Comparison of ENCODE assay signal across 11 cellular contexts in the genomic region with DNA sequence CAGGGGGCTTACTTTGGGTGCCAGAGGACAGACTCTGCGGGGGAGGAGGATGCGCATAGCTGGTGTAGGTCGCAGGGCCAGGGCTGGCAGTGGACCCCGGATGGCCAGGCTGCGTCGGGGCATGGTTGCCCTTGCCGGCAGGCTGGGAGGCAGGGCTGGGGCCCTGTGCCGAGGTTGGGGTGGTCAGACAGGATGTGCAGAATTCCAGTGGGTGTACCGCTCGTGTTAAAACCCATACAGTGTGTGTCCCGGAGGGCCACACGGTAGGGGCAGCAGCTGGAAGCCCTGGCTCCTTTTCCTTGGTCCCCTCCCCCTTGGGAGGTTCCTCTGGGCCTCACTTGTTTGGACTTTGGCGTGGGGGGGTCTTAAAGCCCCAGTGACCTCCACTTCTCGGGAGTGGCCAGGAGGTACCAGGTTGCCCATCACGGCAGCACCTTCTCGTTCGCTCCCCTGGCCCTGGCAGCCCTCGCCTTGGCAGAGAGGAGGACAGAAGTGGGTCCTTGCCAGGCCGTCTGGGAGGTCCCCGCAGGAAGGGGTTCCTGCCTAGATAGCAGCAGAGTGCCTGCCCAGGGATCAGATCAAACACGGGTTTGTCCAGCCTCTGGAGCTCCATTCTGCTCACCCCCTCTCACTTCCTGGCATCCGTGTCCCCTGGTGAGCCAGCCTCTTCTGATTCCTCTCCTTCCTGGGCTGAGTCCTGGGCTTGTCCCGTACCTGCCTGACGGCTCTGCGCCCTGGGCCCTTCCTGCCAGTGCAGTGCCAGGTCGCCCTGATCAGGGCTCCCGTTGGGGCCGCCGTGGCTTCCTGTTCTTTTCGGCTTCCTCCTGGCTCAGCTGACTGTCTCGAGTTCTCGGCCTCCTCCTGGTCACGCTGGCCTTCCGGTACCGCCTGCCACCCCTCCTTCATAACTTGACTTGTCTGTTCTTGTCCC. TPM values are rescaled to one million over a fixed set of nuclear protein-coding genes. Genes with fewer than 3 reads are reported as not detected.
DNase-seq lines count a peak whose midpoint lies in the region; ATAC-seq and TF ChIP-seq lines count a peak whose summit lies in the region.
"Had no signal": no experiment of that assay in that cellular context is flagged by ENCODE, and none has a peak within 500 bp of the region (broad histone marks: within the 10 kb centered on the region; RNA-seq: fewer than 3 reads in every experiment).

No MANE protein-coding gene starts in this region.

- TF ChIP-seq CTCF in breast epithelium (IDR thresholded peaks at IDR 0.05) (no peak), liver (IDR thresholded peaks at IDR 0.05; ENCODE audit: low read depth, low read length, missing input control) (no peak)

- peak overlapping the region; percentile 26 to 63 for H3K9ac ChIP-seq in liver (ENCODE audit: low read depth in 1 of 2, low read length in 2 of 2)

- no peak for ATAC-seq in stimulated activated memory B cell treated with anti-CD40 and anti-IgM and Interleukin-4, amounts not matched to agents 10 μg/mL and 1 μg/mL and 100 μg/mL, for 72 hours
- ATAC-seq in HG03196 (IDR thresholded peaks at IDR 0.05; ENCODE audit: unreplicated experiment) (no peak), GM21737 (IDR thresholded peaks at IDR 0.05; ENCODE audit: unreplicated experiment) (no peak)

- peaks cover 12% of the 10 kb centered on the region for H3K9me3 Mint-ChIP-seq in stimulated activated memory B cell treated with anti-CD40 and anti-IgM and Interleukin-4, amounts not matched to agents 10 μg/mL and 1 μg/mL and 100 μg/mL, for 72 hours

- peaks cover 10% of the 10 kb centered on the region for H3K27me3 Mint-ChIP-seq in stimulated activated memory B cell treated with anti-CD40 and anti-IgM and Interleukin-4, amounts not matched to agents 10 μg/mL and 1 μg/mL and 100 μg/mL, for 72 hours

- H3K4me1 Mint-ChIP-seq in stimulated activated memory B cell treated with anti-CD40 and anti-IgM and Interleukin-4, amounts not matched to agents 10 μg/mL and 1 μg/mL and 100 μg/mL, for 72 hours: peaks cover 42% of the 10 kb centered on the region

- DNase-seq in MV-4-11 (lab: John Stamatoyannopoulos, UW) (peak; percentile 20), breast epithelium (ENCODE audit: low spot score in 2 of 2) (peak in 1 of 2 donors; percentile 79), OCI-M2 (lab: John Stamatoyannopoulos, UW; ENCODE audit: unreplicated experiment) (no peak), G401 (ENCODE audit: low spot score) (no peak)
- DNase-seq: cortex of kidney had no signal

- in situ Hi-C loops in G401 (cut with HindIII; ENCODE audit: low sequenced_read_pairs): no loop called here

- H3K36me3 ChIP-seq in breast epithelium (no peaks in the 10 kb centered on the region), liver (ENCODE audit: control insufficient read depth in 4 of 4, insufficient read depth in 3 of 4, low read depth in 1 of 4, low read length in 3 of 4) (peaks cover 0 to 4% (median 0%) of the 10 kb centered on the region in 4 donors)

- H3K27ac ChIP-seq in breast epithelium: peak overlapping the region; percentile 81 to 90
- H3K27ac ChIP-seq in liver (ENCODE audit: low read depth in 1 of 2, low read length in 2 of 2): peak overlapping the region; percentile 88 to 93

- H3K9me3 ChIP-seq in breast epithelium (peaks cover 0 to 7% of the 10 kb centered on the region in 2 donors), liver (ENCODE audit: control insufficient read depth in 4 of 4, low read length in 3 of 4) (peaks cover 0 to 4% (median under 1%) of the 10 kb centered on the region in 4 donors)

- H3K36me3 Mint-ChIP-seq in stimulated activated memory B cell treated with anti-CD40 and anti-IgM and Interleukin-4, amounts not matched to agents 10 μg/mL and 1 μg/mL and 100 μg/mL, for 72 hours: no peaks in the 10 kb centered on the region

- intact Hi-C loops in breast epithelium (cut with DNase I; ENCODE audit: low total_unique reads): no loop called here

- H3K27ac Mint-ChIP-seq in stimulated activated memory B cell treated with anti-CD40 and anti-IgM and Interleukin-4, amounts not matched to agents 10 μg/mL and 1 μg/mL and 100 μg/mL, for 72 hours: peak overlapping the region; percentile 94
- H3K27ac Mint-ChIP-seq: memory B cell had no signal

- no peaks in the 10 kb centered on the region for H3K27me3 ChIP-seq in breast epithelium
- H3K27me3 ChIP-seq in liver (ENCODE audit: control insufficient read depth in 4 of 4, insufficient read depth in 4 of 4, low read length in 3 of 4): no peaks in the 10 kb centered on the region

- 30% methylated on average over 35 of the region's 35 CpGs for whole genome bisulfite sequencing in liver

- no peak overlapping the region for H3K4me3 Mint-ChIP-seq in stimulated activated memory B cell treated with anti-CD40 and anti-IgM and Interleukin-4, amounts not matched to agents 10 μg/mL and 1 μg/mL and 100 μg/mL, for 72 hours
- H3K4me3 Mint-ChIP-seq: memory B cell had no signal

- TF ChIP-seq POLR2A in breast epithelium (IDR thresholded peaks at IDR 0.05): peak; percentile 21

- H3K4me1 ChIP-seq in breast epithelium: peaks cover 7 to 9% of the 10 kb centered on the region in 2 donors
- peaks cover 0 to 38% (median 19%) of the 10 kb centered on the region in 4 donors for H3K4me1 ChIP-seq in liver (ENCODE audit: control insufficient read depth in 4 of 4, insufficient read depth in 4 of 4, low read length in 3 of 4)

- no peak for TF ChIP-seq RAD21 in liver (IDR thresholded peaks at IDR 0.05)

- H3K4me3 ChIP-seq in breast epithelium (peak overlapping the region; percentile 26 to 58 (median 39)), liver (ENCODE audit: low read depth in 1 of 3, low read length in 3 of 3) (peak overlapping the region; percentile 51 to 59 (median 57))

TF ChIP-seq in liver, 16 proteins besides CTCF, POLR2A, EP300 and RAD21:
- TF ChIP-seq TAF1 (conservative IDR thresholded peaks at IDR 0.05): no peak
- TF ChIP-seq FOXA1 (IDR thresholded peaks at IDR 0.05): no peak
- TF ChIP-seq, protein P1, sequence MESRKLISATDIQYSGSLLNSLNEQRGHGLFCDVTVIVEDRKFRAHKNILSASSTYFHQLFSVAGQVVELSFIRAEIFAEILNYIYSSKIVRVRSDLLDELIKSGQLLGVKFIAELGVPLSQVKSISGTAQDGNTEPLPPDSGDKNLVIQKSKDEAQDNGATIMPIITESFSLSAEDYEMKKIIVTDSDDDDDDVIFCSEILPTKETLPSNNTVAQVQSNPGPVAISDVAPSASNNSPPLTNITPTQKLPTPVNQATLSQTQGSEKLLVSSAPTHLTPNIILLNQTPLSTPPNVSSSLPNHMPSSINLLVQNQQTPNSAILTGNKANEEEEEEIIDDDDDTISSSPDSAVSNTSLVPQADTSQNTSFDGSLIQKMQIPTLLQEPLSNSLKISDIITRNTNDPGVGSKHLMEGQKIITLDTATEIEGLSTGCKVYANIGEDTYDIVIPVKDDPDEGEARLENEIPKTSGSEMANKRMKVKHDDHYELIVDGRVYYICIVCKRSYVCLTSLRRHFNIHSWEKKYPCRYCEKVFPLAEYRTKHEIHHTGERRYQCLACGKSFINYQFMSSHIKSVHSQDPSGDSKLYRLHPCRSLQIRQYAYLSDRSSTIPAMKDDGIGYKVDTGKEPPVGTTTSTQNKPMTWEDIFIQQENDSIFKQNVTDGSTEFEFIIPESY (IDR thresholded peaks at IDR 0.05): no peak
- peak; percentile 56 for TF ChIP-seq SP1 (IDR thresholded peaks at IDR 0.05)
- no peak for TF ChIP-seq EGR1 (IDR thresholded peaks at IDR 0.05; ENCODE audit: low read depth in 2 of 2)
- TF ChIP-seq YY1 (IDR thresholded peaks at IDR 0.05): peak; percentile 10
- no peak for TF ChIP-seq GABPA (IDR thresholded peaks at IDR 0.05 in 1 of 2, conservative IDR thresholded peaks at IDR 0.05 in 1 of 2)
- TF ChIP-seq JUND (IDR thresholded peaks at IDR 0.05): no peak
- TF ChIP-seq FOXA2 (IDR thresholded peaks at IDR 0.05): no peak
- peak; percentile 89 to 94 for TF ChIP-seq HNF4A (conservative IDR thresholded peaks at IDR 0.05)
- peak; percentile 44 to 55 for TF ChIP-seq RXRA (IDR thresholded peaks at IDR 0.05)
- TF ChIP-seq HNF4G (IDR thresholded peaks at IDR 0.05): peak; percentile 76
- TF ChIP-seq REST (IDR thresholded peaks at IDR 0.05): peak; percentile 54
- TF ChIP-seq, protein P2, sequence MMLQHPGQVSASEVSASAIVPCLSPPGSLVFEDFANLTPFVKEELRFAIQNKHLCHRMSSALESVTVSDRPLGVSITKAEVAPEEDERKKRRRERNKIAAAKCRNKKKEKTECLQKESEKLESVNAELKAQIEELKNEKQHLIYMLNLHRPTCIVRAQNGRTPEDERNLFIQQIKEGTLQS (IDR thresholded peaks at IDR 0.05): no peak
- TF ChIP-seq MAX (IDR thresholded peaks at IDR 0.05): peak; percentile 74
- no peak for TF ChIP-seq NR2F2 (IDR thresholded peaks at IDR 0.05)

RNA-seq across cellular contexts. Expression of gene HGFAC, which starts 56.7 kb away (rescaled TPM):
- total RNA-seq in breast epithelium (1 to 10 TPM in 1 of 3 donors, under 1 TPM in 1, not detected in 1; 0.59 to 1.3 TPM), liver (10 to 100 TPM; 23.3 to 65.0 TPM)
- 100 to 1,000 TPM; 100 to 133 TPM for polyA plus RNA-seq in liver
- total RNA-seq in G401 (2014; rRNA removed; shearing (Covaris generic)): not detected in 2 replicates
- total RNA-seq: HT1080 had no signal

Comparison
In these comparisons a context has a peak if more than half of its experiments do, and no peak if none do; other contexts are left out.
1. RNA of gene HGFAC, which starts 56.7 kb away (total RNA-seq): 23.3 to 65.0 TPM in liver; 0.59 to 1.3 TPM in breast epithelium and not detected in G401; every median in the first group is over 10 times any median in the second.